14 cellular contexts compared by ENCODE assay signal in the genomic region with DNA sequence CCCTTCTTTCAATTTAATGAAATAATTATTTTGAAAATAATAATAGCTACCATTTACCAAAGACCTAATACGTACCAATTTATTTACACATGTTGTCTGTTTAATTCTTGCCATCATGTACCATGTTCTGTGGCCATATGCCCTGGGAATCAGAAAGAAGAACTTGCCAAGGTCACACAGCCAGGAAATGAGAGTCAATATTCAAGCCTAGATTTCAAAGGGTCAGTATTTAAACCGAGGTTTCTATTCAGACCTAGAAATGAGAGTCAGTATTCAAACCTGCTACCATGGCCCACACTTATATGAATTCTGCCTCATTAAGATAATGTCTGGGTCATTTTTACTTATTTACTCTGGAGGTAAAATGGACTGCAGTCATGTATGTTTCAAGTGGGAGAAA.
DNase-seq lines count a peak whose midpoint lies in the region; ATAC-seq and TF ChIP-seq lines count a peak whose summit lies in the region.
"Had no signal": no experiment of that assay in that cellular context is flagged by ENCODE, and none has a peak within 500 bp of the region (broad histone marks: within the 10 kb centered on the region; RNA-seq: fewer than 3 reads in every experiment).

No MANE protein-coding gene starts in this region.

- no peak overlapping the region for H2AK5ac ChIP-seq in IMR-90 (ENCODE audit: low read depth, low read length)

- H3K4ac ChIP-seq in IMR-90 (ENCODE audit: low read depth, low read length): no peak overlapping the region

- intact Hi-C loops in IMR-90 (cut with micrococcal nuclease): no loop called here

- H3K4me2 ChIP-seq in IMR-90 (ENCODE audit: low read depth, low read length): no peak overlapping the region

- no peaks in the 10 kb centered on the region for H3K9me1 ChIP-seq in IMR-90 (ENCODE audit: insufficient read depth, low read length)

- CTCF ChIA-PET in IMR-90 (lab: Yijun Ruan, JAX): no interaction called here
- CTCF ChIA-PET in activated naive CD4-positive, alpha-beta T cell treated with anti-CD3 and anti-CD28 coated beads, Interleukin-2, amount 10 ng/mL, durations not matched to agents 7 days and 5 days (lab: Charles Lee): no interaction called here

- H3K9me3 Mint-ChIP-seq in activated naive CD4-positive, alpha-beta T cell treated with anti-CD3 and anti-CD28 coated beads, Interleukin-2, amount 10 ng/mL, durations not matched to agents 7 days and 5 days: no peaks in the 10 kb centered on the region
- H3K9me3 Mint-ChIP-seq: activated CD4-positive, alpha-beta T cell treated with anti-CD3 and anti-CD28 coated beads, Interleukin-2, amount 10 ng/mL, durations not matched to agents 7 days and 5 days had no signal

- TF ChIP-seq CTCF in IMR-90 (conservative IDR thresholded peaks at IDR 0.05; ENCODE audit: low read depth, low read length): no peak

- no peaks in the 10 kb centered on the region for H3K79me1 ChIP-seq in IMR-90 (ENCODE audit: low read depth in 1 of 2, low read length in 2 of 2)

- H3K56ac ChIP-seq in IMR-90 (ENCODE audit: extremely low read depth, insufficient read depth, low read length): no peak overlapping the region

- H2AK9ac ChIP-seq in IMR-90 (replicated peaks; ENCODE audit: low read depth, low read length, poor library complexity): no peak overlapping the region

- H3K36me3 Mint-ChIP-seq in activated naive CD4-positive, alpha-beta T cell treated with anti-CD3 and anti-CD28 coated beads, Interleukin-2, amount 10 ng/mL, durations not matched to agents 7 days and 5 days: no peaks in the 10 kb centered on the region

- H3K4me3 Mint-ChIP-seq in activated naive CD4-positive, alpha-beta T cell treated with anti-CD3 and anti-CD28 coated beads, Interleukin-2, amount 10 ng/mL, durations not matched to agents 7 days and 5 days: no peak overlapping the region
- H3K4me3 Mint-ChIP-seq: activated CD4-positive, alpha-beta T cell treated with anti-CD3 and anti-CD28 coated beads, Interleukin-2, amount 10 ng/mL, durations not matched to agents 7 days and 5 days had no signal

- no peaks in the 10 kb centered on the region for H4K20me1 ChIP-seq in IMR-90 (ENCODE audit: insufficient read depth, low read length)

- H4K91ac ChIP-seq in IMR-90 (ENCODE audit: insufficient read depth, low read depth, low read length): no peak overlapping the region

- no peak overlapping the region for H3K27ac ChIP-seq in IMR-90 (ENCODE audit: insufficient read depth, low read length)
- H3K27ac ChIP-seq: psoas muscle had no signal

- TF ChIP-seq POLR2A in GM18505 (IDR thresholded peaks at IDR 0.05; ENCODE audit: borderline replicate concordance, extremely low read depth, insufficient read depth, insufficient read length) (no peak), IMR-90 (IDR thresholded peaks at IDR 0.05; ENCODE audit: low read depth, low read length) (no peak), erythroblast (IDR thresholded peaks at IDR 0.05; ENCODE audit: low read length) (no peak)

- H2BK120ac ChIP-seq in IMR-90 (ENCODE audit: low read depth, low read length): no peak overlapping the region

- TF ChIP-seq RAD21 in IMR-90 (IDR thresholded peaks at IDR 0.05; ENCODE audit: low read length): no peak

- no TSS peak for BruUV-seq in IMR-90 (replicated peaks; lab: Mats Ljungman, UMichigan)

- H3K4me1 Mint-ChIP-seq in activated naive CD4-positive, alpha-beta T cell treated with anti-CD3 and anti-CD28 coated beads, Interleukin-2, amount 10 ng/mL, durations not matched to agents 7 days and 5 days: peaks cover 2% of the 10 kb centered on the region
- H3K4me1 Mint-ChIP-seq: activated CD4-positive, alpha-beta T cell treated with anti-CD3 and anti-CD28 coated beads, Interleukin-2, amount 10 ng/mL, durations not matched to agents 7 days and 5 days had no signal

- H3K36me3 ChIP-seq in IMR-90 (ENCODE audit: control insufficient read depth, insufficient read depth, low read length): no peaks in the 10 kb centered on the region
- H3K36me3 ChIP-seq in mucosa of stomach (ENCODE audit: control insufficient read depth, insufficient read depth, low read length): no peaks in the 10 kb centered on the region

- in situ Hi-C loops in IMR-90 (cut with MboI; ENCODE audit: low sequenced_read_pairs): no loop called here

- ATAC-seq in GM18505 (IDR thresholded peaks at IDR 0.05; ENCODE audit: unreplicated experiment) (peak; percentile 41), GM21423 (IDR thresholded peaks at IDR 0.05; ENCODE audit: unreplicated experiment) (peak; percentile 43), IMR-90 (ENCODE audit: low read depth) (no peak), HG03439 (IDR thresholded peaks at IDR 0.05; ENCODE audit: unreplicated experiment) (no peak)

- dilution Hi-C loops in IMR-90 (cut with HindIII; ENCODE audit: low sequenced_read_pairs, unreplicated experiment): no loop called here

- H3K4me3 ChIP-seq in IMR-90 (ENCODE audit: insufficient read depth, low read depth, low read length): no peak overlapping the region
- no peak overlapping the region for H3K4me3 ChIP-seq in mucosa of stomach (ENCODE audit: low read length)
- H3K4me3 ChIP-seq: psoas muscle had no signal

- no peak overlapping the region for H3K27ac Mint-ChIP-seq in activated naive CD4-positive, alpha-beta T cell treated with anti-CD3 and anti-CD28 coated beads, Interleukin-2, amount 10 ng/mL, durations not matched to agents 7 days and 5 days
- H3K27ac Mint-ChIP-seq: activated CD4-positive, alpha-beta T cell treated with anti-CD3 and anti-CD28 coated beads, Interleukin-2, amount 10 ng/mL, durations not matched to agents 7 days and 5 days had no signal

- no peaks in the 10 kb centered on the region for H3K27me3 Mint-ChIP-seq in activated naive CD4-positive, alpha-beta T cell treated with anti-CD3 and anti-CD28 coated beads, Interleukin-2, amount 10 ng/mL, durations not matched to agents 7 days and 5 days

- H3K14ac ChIP-seq in IMR-90 (replicated peaks; ENCODE audit: low read depth, low read length): no peak overlapping the region

- H3K9me3 ChIP-seq in IMR-90 (ENCODE audit: control insufficient read depth, insufficient read depth, low read length): no peaks in the 10 kb centered on the region
- no peaks in the 10 kb centered on the region for H3K9me3 ChIP-seq in mucosa of stomach (ENCODE audit: control insufficient read depth, low read length)
- H3K9me3 ChIP-seq: psoas muscle had no signal

- H3K4me1 ChIP-seq in IMR-90 (ENCODE audit: control insufficient read depth, insufficient read depth, low read length) (peaks cover 4% of the 10 kb centered on the region), mucosa of stomach (ENCODE audit: control insufficient read depth, insufficient read depth, low read length) (peaks cover 28% of the 10 kb centered on the region)

- no peak overlapping the region for H4K8ac ChIP-seq in IMR-90 (ENCODE audit: low read depth in 2 of 2, low read length in 2 of 2)

- H2BK5ac ChIP-seq in IMR-90 (ENCODE audit: low read depth, low read length, poor library complexity, severe bottlenecking): no peak overlapping the region

- H3K27me3 ChIP-seq in IMR-90 (ENCODE audit: control insufficient read depth, insufficient read depth, low read length) (no peaks in the 10 kb centered on the region), mucosa of stomach (ENCODE audit: control insufficient read depth, insufficient read depth, low read length) (no peaks in the 10 kb centered on the region)

- 100% methylated on average over 1 of the region's 2 CpGs; no CpG with 5 or more reads in 1 of the 2 experiments for WGBS in IMR-90 (ENCODE audit: extremely low coverage in 2 of 2, insufficient read length in 1 of 2), 2 experiments

- H3K18ac ChIP-seq in IMR-90 (ENCODE audit: low read depth, low read length): no peak overlapping the region

- 0 out of 3 replicates have a peak overlapping the region, but pooled peaks have one; percentile 74 for H2BK15ac ChIP-seq in IMR-90 (ENCODE audit: low read depth, low read length)

- no peak overlapping the region for H3K23ac ChIP-seq in IMR-90 (ENCODE audit: low read depth, low read length)

- no peak overlapping the region for H2AFZ ChIP-seq in IMR-90 (replicated peaks; ENCODE audit: low read length, poor library complexity)

- POLR2A ChIA-PET in IMR-90 (lab: Charles Lee; ENCODE audit: unreplicated experiment): no interaction called here

- no peak overlapping the region for H4K5ac ChIP-seq in IMR-90 (ENCODE audit: low read depth, low read length)

- DNase-seq in IMR-90 (no peak), erythroblast (lab: John Stamatoyannopoulos, UW) (no peak)
- DNase-seq in activated naive CD4-positive, alpha-beta T cell treated with anti-CD3 and anti-CD28 coated beads, Interleukin-2, amount 10 ng/mL, durations not matched to agents 7 days and 5 days: no peak
- DNase-seq in activated CD4-positive, alpha-beta T cell treated with anti-CD3 and anti-CD28 coated beads for 4 hours: no peak
- DNase-seq: activated CD4-positive, alpha-beta T cell treated with anti-CD3 and anti-CD28 coated beads, Interleukin-2, amount 10 ng/mL, durations not matched to agents 7 days and 5 days; DMS153; NCI-H1930; psoas muscle; SHP77 treated with DMSO at 0.1 percent for 48 hours; T-helper 9 cell had no signal

- no peak overlapping the region for H2BK20ac ChIP-seq in IMR-90 (ENCODE audit: low read depth, low read length)

- H3K9ac ChIP-seq in IMR-90 (ENCODE audit: low read depth, low read length) (no peak overlapping the region), mucosa of stomach (ENCODE audit: low read length) (peak overlapping the region; percentile 5)

TF ChIP-seq in IMR-90, 13 proteins besides CTCF, POLR2A, EP300 and RAD21:
- no peak for TF ChIP-seq MAFK (IDR thresholded peaks at IDR 0.05; ENCODE audit: low read depth, low read length)
- TF ChIP-seq SMC3 (IDR thresholded peaks at IDR 0.05; ENCODE audit: low read depth, low read length): no peak
- TF ChIP-seq NFE2L2 (IDR thresholded peaks at IDR 0.05; ENCODE audit: low read depth, low read length): no peak
- TF ChIP-seq MXI1 (IDR thresholded peaks at IDR 0.05; ENCODE audit: borderline replicate concordance, low read depth, low read length): no peak
- no peak for TF ChIP-seq CEBPB (IDR thresholded peaks at IDR 0.05; ENCODE audit: low read depth, low read length)
TF ChIP-seq in IMR-90: peak in this region for 0.

Comparison
In these comparisons a context has a peak if more than half of its experiments do, and no peak if none do; other contexts are left out.
1. ATAC-seq: peak in GM18505 (single experiment) and GM21423 (single experiment); none in IMR-90 (single experiment) and HG03439 (single experiment).